Comparison of ENCODE assay signal across 1 cellular context in the genomic region with DNA sequence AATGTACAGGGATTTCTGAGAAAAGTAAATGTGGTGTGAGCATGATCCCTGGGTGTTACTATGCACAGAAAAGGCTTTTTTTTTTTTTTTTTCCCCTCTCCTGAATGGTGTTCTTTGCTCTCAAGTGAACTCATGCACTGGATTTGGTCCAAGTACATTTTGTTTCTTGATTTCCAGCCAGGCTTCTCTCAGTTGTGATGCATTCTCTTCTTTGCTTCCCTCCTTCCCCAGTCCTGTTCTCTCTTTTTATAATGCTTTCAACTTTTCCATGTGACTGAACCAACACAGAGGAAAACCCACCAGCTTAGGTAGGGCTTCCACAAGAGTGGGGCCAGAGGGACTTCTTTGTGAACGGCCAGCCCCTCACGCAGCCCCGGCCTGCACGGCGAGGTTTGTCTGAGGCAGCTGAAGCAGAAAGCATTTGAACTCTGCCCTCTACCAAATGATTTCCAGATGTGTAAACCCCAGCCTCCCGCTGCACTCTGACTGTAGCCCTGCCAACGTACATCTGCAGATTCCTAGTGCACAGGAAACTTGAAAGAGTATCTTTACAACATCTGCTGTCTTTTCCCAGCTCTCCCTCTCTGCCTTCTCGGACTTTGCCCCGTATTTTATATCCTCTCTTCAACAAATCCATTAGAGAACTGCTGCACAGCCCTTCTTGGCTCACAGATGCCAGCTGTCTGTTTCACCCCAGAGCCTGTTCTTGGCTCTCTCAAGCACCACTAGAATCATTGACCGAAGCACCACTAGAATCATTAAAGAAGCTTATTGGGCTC.
TF ChIP-seq lines count a peak whose summit lies in the region.

No MANE protein-coding gene starts in this region.

TF ChIP-seq in HepG2, 621 proteins besides CTCF, POLR2A, EP300 and RAD21 (continued from another document):
- TF ChIP-seq HMGXB3 (CRISPR knock-in tag; IDR thresholded peaks at IDR 0.05; ENCODE audit: borderline replicate concordance), result no peak
- TF ChIP-seq ZKSCAN1 (IDR thresholded peaks at IDR 0.05; ENCODE audit: low read length), result no peak
- peak; percentile 48; the same call in 1 of the 2 replicates for TF ChIP-seq NR2F6 (IDR thresholded peaks at IDR 0.05)
- TF ChIP-seq NR2F6 (CRISPR knock-in tag; IDR thresholded peaks at IDR 0.05), result peak; percentile 59
- TF ChIP-seq SALL1 (CRISPR knock-in tag; IDR thresholded peaks at IDR 0.05), result peak; percentile 68
- no peak for TF ChIP-seq REXO4 (CRISPR knock-in tag; IDR thresholded peaks at IDR 0.05; ENCODE audit: borderline replicate concordance)
- peak; percentile 27; the same call in 1 of the 2 replicates for TF ChIP-seq NCOR1 (IDR thresholded peaks at IDR 0.05; ENCODE audit: borderline replicate concordance, low read length)
- 0 out of 2 replicates have a peak, but pooled peaks have one; percentile 35 for TF ChIP-seq ZNF44 (CRISPR knock-in tag; IDR thresholded peaks at IDR 0.05)
- 0 out of 2 replicates have a peak, but pooled peaks have one; percentile 39 for TF ChIP-seq HNF4G (IDR thresholded peaks at IDR 0.05; ENCODE audit: borderline replicate concordance, low read depth, low read length)
- TF ChIP-seq HNF4G (CRISPR knock-in tag; IDR thresholded peaks at IDR 0.05; ENCODE audit: borderline replicate concordance, low read depth), result no peak
- peak; percentile 46; the same call in 1 of the 2 replicates for TF ChIP-seq HDAC1 (CRISPR knock-in tag; IDR thresholded peaks at IDR 0.05)
- no peak for TF ChIP-seq ZNF333 (CRISPR knock-in tag; IDR thresholded peaks at IDR 0.05; ENCODE audit: borderline replicate concordance)
- no peak for TF ChIP-seq ZNF546 (CRISPR knock-in tag; conservative IDR thresholded peaks at IDR 0.05)
- TF ChIP-seq ZNF773 (CRISPR knock-in tag; IDR thresholded peaks at IDR 0.05; ENCODE audit: borderline replicate concordance), result no peak
- TF ChIP-seq, protein P1, sequence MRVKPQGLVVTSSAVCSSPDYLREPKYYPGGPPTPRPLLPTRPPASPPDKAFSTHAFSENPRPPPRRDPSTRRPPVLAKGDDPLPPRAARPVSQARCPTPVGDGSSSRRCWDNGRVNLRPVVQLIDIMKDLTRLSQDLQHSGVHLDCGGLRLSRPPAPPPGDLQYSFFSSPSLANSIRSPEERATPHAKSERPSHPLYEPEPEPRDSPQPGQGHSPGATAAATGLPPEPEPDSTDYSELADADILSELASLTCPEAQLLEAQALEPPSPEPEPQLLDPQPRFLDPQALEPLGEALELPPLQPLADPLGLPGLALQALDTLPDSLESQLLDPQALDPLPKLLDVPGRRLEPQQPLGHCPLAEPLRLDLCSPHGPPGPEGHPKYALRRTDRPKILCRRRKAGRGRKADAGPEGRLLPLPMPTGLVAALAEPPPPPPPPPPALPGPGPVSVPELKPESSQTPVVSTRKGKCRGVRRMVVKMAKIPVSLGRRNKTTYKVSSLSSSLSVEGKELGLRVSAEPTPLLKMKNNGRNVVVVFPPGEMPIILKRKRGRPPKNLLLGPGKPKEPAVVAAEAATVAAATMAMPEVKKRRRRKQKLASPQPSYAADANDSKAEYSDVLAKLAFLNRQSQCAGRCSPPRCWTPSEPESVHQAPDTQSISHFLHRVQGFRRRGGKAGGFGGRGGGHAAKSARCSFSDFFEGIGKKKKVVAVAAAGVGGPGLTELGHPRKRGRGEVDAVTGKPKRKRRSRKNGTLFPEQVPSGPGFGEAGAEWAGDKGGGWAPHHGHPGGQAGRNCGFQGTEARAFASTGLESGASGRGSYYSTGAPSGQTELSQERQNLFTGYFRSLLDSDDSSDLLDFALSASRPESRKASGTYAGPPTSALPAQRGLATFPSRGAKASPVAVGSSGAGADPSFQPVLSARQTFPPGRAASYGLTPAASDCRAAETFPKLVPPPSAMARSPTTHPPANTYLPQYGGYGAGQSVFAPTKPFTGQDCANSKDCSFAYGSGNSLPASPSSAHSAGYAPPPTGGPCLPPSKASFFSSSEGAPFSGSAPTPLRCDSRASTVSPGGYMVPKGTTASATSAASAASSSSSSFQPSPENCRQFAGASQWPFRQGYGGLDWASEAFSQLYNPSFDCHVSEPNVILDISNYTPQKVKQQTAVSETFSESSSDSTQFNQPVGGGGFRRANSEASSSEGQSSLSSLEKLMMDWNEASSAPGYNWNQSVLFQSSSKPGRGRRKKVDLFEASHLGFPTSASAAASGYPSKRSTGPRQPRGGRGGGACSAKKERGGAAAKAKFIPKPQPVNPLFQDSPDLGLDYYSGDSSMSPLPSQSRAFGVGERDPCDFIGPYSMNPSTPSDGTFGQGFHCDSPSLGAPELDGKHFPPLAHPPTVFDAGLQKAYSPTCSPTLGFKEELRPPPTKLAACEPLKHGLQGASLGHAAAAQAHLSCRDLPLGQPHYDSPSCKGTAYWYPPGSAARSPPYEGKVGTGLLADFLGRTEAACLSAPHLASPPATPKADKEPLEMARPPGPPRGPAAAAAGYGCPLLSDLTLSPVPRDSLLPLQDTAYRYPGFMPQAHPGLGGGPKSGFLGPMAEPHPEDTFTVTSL (CRISPR knock-in tag; IDR thresholded peaks at IDR 0.05; ENCODE audit: borderline replicate concordance), result 0 out of 2 replicates have a peak, but pooled peaks have one; percentile 21
- 0 out of 2 replicates have a peak, but pooled peaks have one; percentile 31 for TF ChIP-seq HOXA3 (CRISPR knock-in tag; IDR thresholded peaks at IDR 0.05)
- no peak for TF ChIP-seq BRD4 (CRISPR knock-in tag; IDR thresholded peaks at IDR 0.05)
- TF ChIP-seq TEAD3 (CRISPR knock-in tag; optimal IDR thresholded peaks at IDR 0.05; ENCODE audit: borderline replicate concordance), result peak; percentile 22
- TF ChIP-seq ZBTB3 (CRISPR knock-in tag; IDR thresholded peaks at IDR 0.05; ENCODE audit: borderline replicate concordance, low read depth), result no peak
- TF ChIP-seq HDAC2 (CRISPR knock-in tag; IDR thresholded peaks at IDR 0.05), result peak; percentile 34; the same call in 1 of the 2 replicates
- TF ChIP-seq MBD4 (IDR thresholded peaks at IDR 0.05; ENCODE audit: borderline replicate concordance, low read length), result no peak
- TF ChIP-seq ZNF292 (CRISPR knock-in tag; IDR thresholded peaks at IDR 0.05; ENCODE audit: borderline replicate concordance, low read depth), result peak; percentile 73; the same call in 1 of the 2 replicates
- peak; percentile 51 for TF ChIP-seq ASH2L (IDR thresholded peaks at IDR 0.05; ENCODE audit: insufficient read length, low read depth, low read length)
- no peak for TF ChIP-seq ZNF12 (CRISPR knock-in tag; IDR thresholded peaks at IDR 0.05)
- TF ChIP-seq ZMYM4 (CRISPR knock-in tag; IDR thresholded peaks at IDR 0.05), result peak; percentile 29; the same call in 1 of the 2 replicates
- no peak for TF ChIP-seq ZNF251 (CRISPR knock-in tag; IDR thresholded peaks at IDR 0.05)
